In genomic region chr10:116356833-116357232, GRCh38 we compare ENCODE assay signal across 9 cellular contexts. TPM values are rescaled to one million over a fixed set of nuclear protein-coding genes. Genes with fewer than 3 reads are reported as not detected.
"Had no signal": no experiment of that assay in that cellular context is flagged by ENCODE, and none has a peak within 500 bp of the region (broad histone marks: within the 10 kb centered on the region; RNA-seq: fewer than 3 reads in every experiment).

No MANE protein-coding gene starts in this region.

- DNase-seq: Karpas-422, KBM-7, KG1 had no signal

- H3K27ac ChIP-seq: HL-60, KMS-11 had no signal

- FAIRE-seq: HTR-8/SVneo had no signal

- H3K4me2 ChIP-seq: KMS-11 had no signal

- H3K9ac ChIP-seq: KMS-11 had no signal

RNA-seq across cellular contexts. Expression of gene CCDC172, which starts 32.6 kb away (rescaled TPM):
- total RNA-seq: HT-29, HT1080 had no signal
- polyA plus RNA-seq: IgD-negative memory B cell had no signal
